ENCODE assay signal across 22 cellular contexts in genomic region chr15:51184637-51185036, GRCh38.
"Had no signal": no experiment of that assay in that cellular context is flagged by ENCODE, and none has a peak within 500 bp of the region (broad histone marks: within the 10 kb centered on the region; RNA-seq: fewer than 3 reads in every experiment).

No MANE protein-coding gene starts in this region.

- H3K36me3 ChIP-seq: breast epithelium, esophagus squamous epithelium, heart left ventricle, vagina had no signal

- H3K9me3 ChIP-seq: breast epithelium, esophagus squamous epithelium, heart left ventricle, testis, vagina had no signal

- DNase-seq: activated CD4-positive, alpha-beta memory T cell treated with anti-CD3 and anti-CD28 coated beads, Interleukin-2, amount 10 ng/mL, durations not matched to agents 7 days and 5 days; activated CD4-positive, alpha-beta T cell treated with anti-CD3 and anti-CD28 coated beads, Interleukin-2, amount 10 ng/mL, durations not matched to agents 24 days and 14 days; activated effector memory CD4-positive, alpha-beta T cell treated with Interleukin-2 at 50 U/mL for 16 hours; activated naive CD4-positive, alpha-beta T cell treated with anti-CD3 and anti-CD28 coated beads for 36 hours; activated naive CD8-positive, alpha-beta T cell treated with anti-CD3 and anti-CD28 coated beads, Interleukin-2, amount 10 ng/mL, durations not matched to agents 7 days and 5 days; activated T-cell treated with anti-CD3 and anti-CD28 coated beads, Interleukin-2, amount 50 U/mL, for 72 hours; amniotic stem cell; cerebellar nuclear complex; endodermal cell; esophagus squamous epithelium; heart left ventricle; midbrain; occipital lobe; stimulated activated CD4-positive, alpha-beta T cell treated with anti-CD3 and anti-CD28 coated beads, Interleukin-4, amount 100 ng/mL, for 1 hour; stimulated activated naive CD4-positive, alpha-beta T cell; T-helper 2 cell; testis had no signal

- FAIRE-seq: keratinocyte had no signal

- H3K4me1 ChIP-seq: testis, vagina had no signal

- H3K27ac ChIP-seq: breast epithelium, coronary artery, esophagus squamous epithelium, testis, vagina had no signal

- H3K4me3 ChIP-seq: breast epithelium, coronary artery, esophagus squamous epithelium, heart left ventricle, testis, vagina had no signal

- ATAC-seq: activated CD4-positive, CD25-positive, alpha-beta regulatory T cell treated with anti-CD3 and anti-CD28 coated beads, Interleukin-2, amount 50 U/mL, for 24 hours; activated T-cell treated with anti-CD3 and anti-CD28 coated beads, Interleukin-2, amount 50 U/mL, for 72 hours had no signal
